6 cellular contexts compared by ENCODE assay signal in genomic region chr5:24783596-24783995, GRCh38.
"Had no signal": no experiment of that assay in that cellular context is flagged by ENCODE, and none has a peak within 500 bp of the region (broad histone marks: within the 10 kb centered on the region; RNA-seq: fewer than 3 reads in every experiment).

No MANE protein-coding gene starts in this region.

- H3K27ac ChIP-seq: GM23248, HL-60 had no signal

- DNase-seq: GM23248, GOT3, H7, HFFc6 had no signal

- H3K9ac ChIP-seq: GM23248 had no signal

- H3K4me3 ChIP-seq: GM23248, HAP-1 had no signal

- H3K9me3 ChIP-seq: HAP-1 had no signal

- H3K36me3 ChIP-seq: HAP-1 had no signal

- H2AFZ ChIP-seq: GM23248 had no signal

- H3K4me1 ChIP-seq: HAP-1 had no signal
